15 cellular contexts compared by ENCODE assay signal in genomic region chr16:12231666-12232065, GRCh38.
DNase-seq lines count a peak whose midpoint lies in the region; ATAC-seq and TF ChIP-seq lines count a peak whose summit lies in the region.
"Had no signal": no experiment of that assay in that cellular context is flagged by ENCODE, and none has a peak within 500 bp of the region (broad histone marks: within the 10 kb centered on the region; RNA-seq: fewer than 3 reads in every experiment).

No MANE protein-coding gene starts in this region.

- peaks cover 9% of the 10 kb centered on the region; the same call in 1 of the 2 replicates for H3F3A ChIP-seq in OCI-LY1 (ENCODE audit: insufficient read depth, low read length)

- H4K20me1 ChIP-seq in OCI-LY1 (ENCODE audit: insufficient read depth, low read length) (no peaks in the 10 kb centered on the region), osteoblast (ENCODE audit: insufficient read depth, low read length) (no peaks in the 10 kb centered on the region)

- peak; percentile 9 for DNase-seq in Daoy (ENCODE audit: low read depth)
- peak; percentile 36 for DNase-seq in dedifferentiated amniotic fluid mesenchymal stem cell (ENCODE audit: extremely low spot score)
- DNase-seq in osteoblast (ENCODE audit: insufficient read length, low spot score, missing footprints): peak; percentile 92
- DNase-seq in effector memory CD4-positive, alpha-beta T cell: no peak
- DNase-seq in GM13976 (ENCODE audit: low spot score): no peak
- DNase-seq: CD4-positive, CD25-positive, alpha-beta regulatory T cell; heart left ventricle; NCI-H1105; NCI-H2227 treated with DMSO at 0.1 percent for 48 hours; right cardiac atrium had no signal

- no peak overlapping the region for H3K4me2 ChIP-seq in OCI-LY1 (ENCODE audit: low read length)
- peak overlapping the region; percentile 49 for H3K4me2 ChIP-seq in osteoblast (ENCODE audit: insufficient read depth, low read length)
- H3K4me2 ChIP-seq: neural progenitor cell had no signal

- no peak overlapping the region for H2AFZ ChIP-seq in OCI-LY1 (ENCODE audit: low read length)
- H2AFZ ChIP-seq in osteoblast (ENCODE audit: low read length): peak overlapping the region; percentile 48
- H2AFZ ChIP-seq: neural progenitor cell had no signal

- H3K9me2 ChIP-seq in OCI-LY1 (ENCODE audit: low read depth, low read length): no peaks in the 10 kb centered on the region

- H3K4me3 ChIP-seq in OCI-LY1 (ENCODE audit: low read depth, low read length, poor library complexity, severe bottlenecking): no peak overlapping the region
- H3K4me3 ChIP-seq in osteoblast (ENCODE audit: insufficient read depth, low read length): no peak overlapping the region
- no peak overlapping the region for H3K4me3 ChIP-seq in effector memory CD4-positive, alpha-beta T cell (ENCODE audit: insufficient read depth, low read depth, low read length, poor library complexity, severe bottlenecking)
- H3K4me3 ChIP-seq: heart left ventricle, neural progenitor cell had no signal

- TF ChIP-seq CTCF in OCI-LY1 (IDR thresholded peaks at IDR 0.05; ENCODE audit: low read length) (no peak), osteoblast (IDR thresholded peaks at IDR 0.05; ENCODE audit: extremely low read depth, low read depth, low read length) (no peak), GM13976 (IDR thresholded peaks at IDR 0.05; ENCODE audit: borderline replicate concordance, control extremely low read depth, extremely low read depth, insufficient read depth, missing control alignments) (no peak)

- in situ Hi-C loops in GM13976 (cut with MboI; ENCODE audit: low sequenced_read_pairs, unreplicated experiment): no loop called here

- H3K27me3 ChIP-seq in OCI-LY1 (ENCODE audit: insufficient read depth, low read length) (no peaks in the 10 kb centered on the region), osteoblast (ENCODE audit: insufficient read depth, low read length) (no peaks in the 10 kb centered on the region)
- no peaks in the 10 kb centered on the region for H3K27me3 ChIP-seq in effector memory CD4-positive, alpha-beta T cell (replicated peaks; ENCODE audit: control insufficient read depth, insufficient read depth, low read length, poor library complexity, severe bottlenecking)
- H3K27me3 ChIP-seq: heart left ventricle, neural progenitor cell had no signal

- H3K36me3 ChIP-seq in OCI-LY1 (ENCODE audit: insufficient read depth, low read length): peaks cover 18% of the 10 kb centered on the region
- H3K36me3 ChIP-seq in osteoblast (ENCODE audit: insufficient read depth, low read length): no peaks in the 10 kb centered on the region
- no peaks in the 10 kb centered on the region for H3K36me3 ChIP-seq in effector memory CD4-positive, alpha-beta T cell (ENCODE audit: control insufficient read depth, insufficient read depth, low read length)
- H3K36me3 ChIP-seq: heart left ventricle, neural progenitor cell had no signal

- peak overlapping the region; percentile 99 for H3K27ac ChIP-seq in OCI-LY1 (ENCODE audit: low read depth, low read length, poor library complexity, severe bottlenecking)
- H3K27ac ChIP-seq in osteoblast (ENCODE audit: low read depth, low read length): peak overlapping the region; percentile 79
- no peak overlapping the region for H3K27ac ChIP-seq in effector memory CD4-positive, alpha-beta T cell (ENCODE audit: insufficient read depth, low read length, poor library complexity, severe bottlenecking)
- H3K27ac ChIP-seq: heart left ventricle, neural progenitor cell had no signal

- H3K79me2 ChIP-seq in OCI-LY1 (ENCODE audit: insufficient read depth, low read length) (no peaks in the 10 kb centered on the region), osteoblast (ENCODE audit: insufficient read depth, low read length) (no peaks in the 10 kb centered on the region)

- peak overlapping the region; percentile 10; the same call in 1 of the 2 replicates for H3K9ac ChIP-seq in OCI-LY1 (ENCODE audit: low read length)
- H3K9ac ChIP-seq: neural progenitor cell had no signal

- H3K9me3 ChIP-seq in OCI-LY1 (ENCODE audit: low read length) (no peaks in the 10 kb centered on the region), osteoblast (ENCODE audit: low read depth, low read length) (no peaks in the 10 kb centered on the region)
- H3K9me3 ChIP-seq in effector memory CD4-positive, alpha-beta T cell (ENCODE audit: control insufficient read depth, low read length): no peaks in the 10 kb centered on the region
- H3K9me3 ChIP-seq: heart left ventricle had no signal

- ATAC-seq in GM21360 (IDR thresholded peaks at IDR 0.05; ENCODE audit: unreplicated experiment): no peak
- no peak for ATAC-seq in HG02981 (IDR thresholded peaks at IDR 0.05; ENCODE audit: unreplicated experiment)
- ATAC-seq: activated naive CD4-positive, alpha-beta T cell treated with anti-CD3 and anti-CD28 coated beads, Interleukin-2, amount 50 U/mL, for 72 hours; heart left ventricle; right cardiac atrium had no signal

- H3K4me1 ChIP-seq in OCI-LY1 (ENCODE audit: insufficient read depth, low read length, severe bottlenecking) (peaks cover 100% of the 10 kb centered on the region), osteoblast (ENCODE audit: insufficient read depth, low read length) (peaks cover 29% of the 10 kb centered on the region)
- no peaks in the 10 kb centered on the region for H3K4me1 ChIP-seq in effector memory CD4-positive, alpha-beta T cell (ENCODE audit: control insufficient read depth, insufficient read depth, low read length, poor library complexity, severe bottlenecking)

Comparison
In these comparisons a context has a peak if more than half of its experiments do, and no peak if none do; other contexts are left out.
1. DNase-seq: peak in Daoy (single experiment), dedifferentiated amniotic fluid mesenchymal stem cell (single experiment) and osteoblast (single experiment); none in effector memory CD4-positive, alpha-beta T cell (0 of 3) and GM13976 (single experiment).